Comparison of ENCODE assay signal across 23 cellular contexts in the genomic region with DNA sequence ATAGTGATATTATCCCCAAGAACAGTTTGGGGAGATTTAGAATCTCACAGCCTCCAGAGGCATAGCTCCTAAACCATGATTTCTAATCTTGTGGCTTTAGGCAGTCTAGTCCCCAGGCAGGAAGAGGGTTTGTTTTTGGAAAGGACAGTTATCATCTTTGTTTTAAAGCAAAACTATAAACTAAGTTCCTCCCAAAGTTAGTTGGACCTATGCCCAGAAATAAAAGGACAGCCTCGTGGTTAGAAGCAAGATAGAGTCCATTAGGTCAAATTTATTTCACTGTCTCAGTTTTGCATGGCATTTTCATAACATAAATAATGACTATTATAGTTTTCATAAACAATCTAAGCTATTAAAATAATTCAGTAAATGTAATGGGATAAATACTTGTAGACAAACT.
"Had no signal": no experiment of that assay in that cellular context is flagged by ENCODE, and none has a peak within 500 bp of the region (broad histone marks: within the 10 kb centered on the region; RNA-seq: fewer than 3 reads in every experiment).

No MANE protein-coding gene starts in this region.

- H3K9me3 ChIP-seq: Peyer's patch, SJSA1 had no signal

- H3K4me1 Mint-ChIP-seq: activated CD4-positive, alpha-beta T cell treated with anti-CD3 and anti-CD28 coated beads, Interleukin-2, amount 10 ng/mL, durations not matched to agents 24 days and 14 days; activated naive CD4-positive, alpha-beta T cell treated with anti-CD3 and anti-CD28 coated beads, Interleukin-2, amount 10 ng/mL, durations not matched to agents 7 days and 5 days; activated naive CD8-positive, alpha-beta T cell treated with anti-CD3 and anti-CD28 coated beads for 36 hours; activated T-helper 17 cell treated with anti-CD3 and anti-CD28 coated beads, Interleukin-2, amount 50 U/mL, for 72 hours; WTC11 had no signal

- H3K4me3 Mint-ChIP-seq: activated CD4-positive, alpha-beta T cell treated with anti-CD3 and anti-CD28 coated beads, Interleukin-2, amount 10 ng/mL, durations not matched to agents 24 days and 14 days; activated naive CD4-positive, alpha-beta T cell treated with anti-CD3 and anti-CD28 coated beads, Interleukin-2, amount 10 ng/mL, durations not matched to agents 7 days and 5 days; activated naive CD8-positive, alpha-beta T cell treated with anti-CD3 and anti-CD28 coated beads for 36 hours; activated T-helper 17 cell treated with anti-CD3 and anti-CD28 coated beads, Interleukin-2, amount 50 U/mL, for 72 hours; T-helper 1 cell treated with Interleukin-12 subunit alpha and Interleukin-12 subunit beta and Interleukin-4 antibody, amounts not matched to agents 30 μg/mL and 1 μg/mL, for 36 hours; WTC11 had no signal

- H3K27me3 ChIP-seq: Peyer's patch, SJSA1 had no signal

- H3K36me3 Mint-ChIP-seq: activated naive CD4-positive, alpha-beta T cell treated with anti-CD3 and anti-CD28 coated beads, Interleukin-2, amount 10 ng/mL, durations not matched to agents 7 days and 5 days; activated naive CD8-positive, alpha-beta T cell treated with anti-CD3 and anti-CD28 coated beads for 36 hours had no signal

- H3K9me3 Mint-ChIP-seq: activated CD4-positive, alpha-beta T cell treated with anti-CD3 and anti-CD28 coated beads, Interleukin-2, amount 10 ng/mL, durations not matched to agents 24 days and 14 days; activated naive CD8-positive, alpha-beta T cell treated with anti-CD3 and anti-CD28 coated beads for 36 hours; activated T-helper 17 cell treated with anti-CD3 and anti-CD28 coated beads, Interleukin-2, amount 50 U/mL, for 72 hours; T-helper 1 cell treated with Interleukin-12 subunit alpha and Interleukin-12 subunit beta and Interleukin-4 antibody, amounts not matched to agents 30 μg/mL and 1 μg/mL, for 36 hours had no signal

- H3K4me3 ChIP-seq: Peyer's patch, SJSA1 had no signal

- H3K27ac Mint-ChIP-seq: activated CD4-positive, alpha-beta T cell treated with anti-CD3 and anti-CD28 coated beads, Interleukin-2, amount 10 ng/mL, durations not matched to agents 24 days and 14 days; activated naive CD4-positive, alpha-beta T cell treated with anti-CD3 and anti-CD28 coated beads, Interleukin-2, amount 10 ng/mL, durations not matched to agents 7 days and 5 days; activated naive CD8-positive, alpha-beta T cell treated with anti-CD3 and anti-CD28 coated beads for 36 hours; activated T-helper 17 cell treated with anti-CD3 and anti-CD28 coated beads, Interleukin-2, amount 50 U/mL, for 72 hours; T-helper 1 cell treated with Interleukin-12 subunit alpha and Interleukin-12 subunit beta and Interleukin-4 antibody, amounts not matched to agents 30 μg/mL and 1 μg/mL, for 36 hours; WTC11 had no signal

- H3K36me3 ChIP-seq: Peyer's patch, SJSA1 had no signal

- H3K27ac ChIP-seq: Peyer's patch, SJSA1 had no signal

- H3K27me3 Mint-ChIP-seq: activated CD4-positive, alpha-beta T cell treated with anti-CD3 and anti-CD28 coated beads, Interleukin-2, amount 10 ng/mL, durations not matched to agents 24 days and 14 days; activated naive CD4-positive, alpha-beta T cell treated with anti-CD3 and anti-CD28 coated beads, Interleukin-2, amount 10 ng/mL, durations not matched to agents 7 days and 5 days; activated naive CD8-positive, alpha-beta T cell treated with anti-CD3 and anti-CD28 coated beads for 36 hours; activated T-helper 17 cell treated with anti-CD3 and anti-CD28 coated beads, Interleukin-2, amount 50 U/mL, for 72 hours had no signal

- H3K4me1 ChIP-seq: Peyer's patch, SJSA1 had no signal

- DNase-seq: activated CD4-positive, alpha-beta T cell treated with anti-CD3 and anti-CD28 coated beads for 1 hour; activated CD4-positive, alpha-beta T cell treated with anti-CD3 and anti-CD28 coated beads, Interleukin-2, amount 10 ng/mL, durations not matched to agents 24 days and 14 days; activated CD4-positive, alpha-beta T cell treated with anti-CD3 and anti-CD28 coated beads, Interleukin-2, amount 50 U/mL, for 48 hours; activated CD8-positive, alpha-beta memory T cell treated with anti-CD3 and anti-CD28 coated beads for 24 hours; activated gamma-delta T cell treated with Interleukin-2 at 50 U/mL for 16 hours; activated naive CD4-positive, alpha-beta T cell treated with anti-CD3 and anti-CD28 coated beads, Interleukin-2, amount 10 ng/mL, durations not matched to agents 7 days and 5 days; activated naive CD8-positive, alpha-beta T cell treated with anti-CD3 and anti-CD28 coated beads for 36 hours; activated T-cell treated with anti-CD3 and anti-CD28 coated beads, Interleukin-2, amount 50 U/mL, for 48 hours; cerebellar nuclear complex; KG1; NCI-H1092; NCI-H1417; NCI-H1694; NCI-H2029; NCI-H510A treated with DMSO at 0.1 percent for 48 hours; NCI-H69; NK-92 treated with Interleukin-12 subunit alpha and Interleukin-12 subunit beta, amount 100 ng/mL, for 24 hours; Peyer's patch; SHP77 had no signal
